In genomic region chr20:43601960-43602359, GRCh38 we compare ENCODE assay signal across 5 cellular contexts. TPM values are rescaled to one million over a fixed set of nuclear protein-coding genes. Genes with fewer than 3 reads are reported as not detected.
"Had no signal": no experiment of that assay in that cellular context is flagged by ENCODE, and none has a peak within 500 bp of the region (broad histone marks: within the 10 kb centered on the region; RNA-seq: fewer than 3 reads in every experiment).

No MANE protein-coding gene starts in this region.

RNA-seq across cellular contexts. Expression of gene SGK2, which starts 43.1 kb away (rescaled TPM):
- total RNA-seq: GM23248, H1, H7, H9 had no signal
- polyA plus RNA-seq: GM23248, GM23338 had no signal
